9 cellular contexts compared by ENCODE assay signal in genomic region chr20:8130840-8131526, GRCh38. TPM values are rescaled to one million over a fixed set of nuclear protein-coding genes. Genes with fewer than 3 reads are reported as not detected.
DNase-seq lines count a peak whose midpoint lies in the region; ATAC-seq and TF ChIP-seq lines count a peak whose summit lies in the region.
"Had no signal": no experiment of that assay in that cellular context is flagged by ENCODE, and none has a peak within 500 bp of the region (broad histone marks: within the 10 kb centered on the region; RNA-seq: fewer than 3 reads in every experiment).

No MANE protein-coding gene starts in this region.

- H3K9ac ChIP-seq in DND-41 (ENCODE audit: low read depth, low read length) (peak overlapping the region; percentile 89), skeletal muscle satellite cell (ENCODE audit: low read depth, low read length) (no peak overlapping the region)

- no peaks in the 10 kb centered on the region for H3F3A ChIP-seq in PC-9 (ENCODE audit: insufficient read depth, low read depth)

- intact Hi-C loops in PC-9 (cut with micrococcal nuclease; ENCODE audit: unreplicated experiment) = no loop called here

- DNase-seq in DND-41 = no peak
- no peak for DNase-seq in PC-9
- DNase-seq in foreskin fibroblast = no peak
- DNase-seq in iPS-NIHi7 (ENCODE audit: extremely low spot score) = no peak
- DNase-seq in activated CD8-positive, alpha-beta memory T cell treated with anti-CD3 and anti-CD28 coated beads, Interleukin-2, amount 50 U/mL, for 4 hours = no peak
- DNase-seq: NCI-H1436 treated with DMSO at 0.1 percent for 48 hours had no signal

- TF ChIP-seq CTCF in DND-41 (IDR thresholded peaks at IDR 0.05; ENCODE audit: borderline replicate concordance, extremely low read depth, low read length, poor library complexity, severe bottlenecking) = no peak
- no peak for TF ChIP-seq CTCF in PC-9 (conservative IDR thresholded peaks at IDR 0.05)
- TF ChIP-seq CTCF in foreskin fibroblast (IDR thresholded peaks at IDR 0.05; ENCODE audit: low read depth, low read length) = no peak

- peak overlapping the region; percentile 64 to 80 for H3K4me3 ChIP-seq in DND-41 (ENCODE audit: low read depth in 1 of 2, low read length in 2 of 2)
- H3K4me3 ChIP-seq in PC-9 = no peak overlapping the region
- peak overlapping the region; percentile 58 to 64 for H3K4me3 ChIP-seq in foreskin fibroblast (ENCODE audit: low read depth in 1 of 2, low read length in 2 of 2)
- H3K4me3 ChIP-seq in skeletal muscle satellite cell (ENCODE audit: low read length) = no peak overlapping the region

- BruUV-seq in PC-9 (replicated peaks; lab: Mats Ljungman, UMichigan) = no TSS peak

- no peaks in the 10 kb centered on the region; the same call in 1 of the 2 replicates for H3K36me3 ChIP-seq in DND-41 (ENCODE audit: insufficient read depth, low read length)
- H3K36me3 ChIP-seq in PC-9 (ENCODE audit: low read depth) = no peaks in the 10 kb centered on the region
- no peaks in the 10 kb centered on the region for H3K36me3 ChIP-seq in skeletal muscle satellite cell (ENCODE audit: insufficient read depth, low read length)

- H3K79me2 ChIP-seq in DND-41 (ENCODE audit: insufficient read depth, low read length) (peaks cover 39% of the 10 kb centered on the region), PC-9 (ENCODE audit: low read depth) (no peaks in the 10 kb centered on the region)

- H3K27ac ChIP-seq in DND-41 (ENCODE audit: low read length) = peak overlapping the region; percentile 84; the same call in 1 of the 2 replicates
- no peak overlapping the region for H3K27ac ChIP-seq in PC-9

- H4K20me1 ChIP-seq in DND-41 (ENCODE audit: insufficient read depth, low read length) (peaks cover 5% of the 10 kb centered on the region; the same call in 1 of the 2 replicates), PC-9 (ENCODE audit: insufficient read depth) (no peaks in the 10 kb centered on the region)

- H3K27me3 ChIP-seq in DND-41 (ENCODE audit: insufficient read depth, low read length, poor library complexity) (no peaks in the 10 kb centered on the region), PC-9 (ENCODE audit: insufficient read depth, low read depth) (peaks cover 12% of the 10 kb centered on the region; the same call in 1 of the 2 replicates), skeletal muscle satellite cell (ENCODE audit: control insufficient read depth, insufficient read depth, low read length) (peaks cover 20% of the 10 kb centered on the region)

- H3K9me3 ChIP-seq in DND-41 (ENCODE audit: insufficient read depth, low read length, severe bottlenecking) (no peaks in the 10 kb centered on the region), PC-9 (ENCODE audit: insufficient read depth, low read depth) (no peaks in the 10 kb centered on the region), skeletal muscle satellite cell (replicated peaks; ENCODE audit: low read length) (no peaks in the 10 kb centered on the region)

- CTCF ChIA-PET in PC-9 (lab: Charles Lee) = no interaction called here

- H3K9me2 ChIP-seq in PC-9 (ENCODE audit: insufficient read depth) = no peaks in the 10 kb centered on the region

- ATAC-seq in DND-41 (ENCODE audit: insufficient read depth, low read depth) = no peak
- no peak for ATAC-seq in HG03139 (IDR thresholded peaks at IDR 0.05; ENCODE audit: unreplicated experiment)
- ATAC-seq in HG03520 (IDR thresholded peaks at IDR 0.05; ENCODE audit: unreplicated experiment) = no peak

- H2AFZ ChIP-seq in DND-41 (ENCODE audit: low read depth, low read length) (peak overlapping the region; percentile 92), PC-9 (no peak overlapping the region)

- H3K4me2 ChIP-seq in DND-41 (ENCODE audit: insufficient read depth, low read length) = peak overlapping the region; percentile 95
- 0 out of 2 replicates have a peak overlapping the region, but pooled peaks have one; percentile 66 for H3K4me2 ChIP-seq in PC-9
- H3K4me2 ChIP-seq in skeletal muscle satellite cell (ENCODE audit: low read length) = peak overlapping the region; percentile 90

- POLR2A ChIA-PET in PC-9 (lab: Charles Lee; ENCODE audit: unreplicated experiment) = no interaction called here

- peaks cover 43% of the 10 kb centered on the region for H3K4me1 ChIP-seq in DND-41 (ENCODE audit: insufficient read depth, low read length)
- H3K4me1 ChIP-seq in PC-9 (replicated peaks; ENCODE audit: insufficient read depth) = no peaks in the 10 kb centered on the region
- H3K4me1 ChIP-seq in skeletal muscle satellite cell (ENCODE audit: control insufficient read depth, insufficient read depth, low read length) = peaks cover 5% of the 10 kb centered on the region

RNA-seq across cellular contexts. Expression of gene PLCB1, which starts 1.1 kb away (rescaled TPM):
- not detected in 2 replicates for total RNA-seq in PC-9 (2021)
- 14.0 and 16.7 TPM in 2 replicates for total RNA-seq in skeletal muscle satellite cell (2012; rRNA removed)

Comparison
In these comparisons a context has a peak if more than half of its experiments do, and no peak if none do; other contexts are left out.
1. H3K4me3 ChIP-seq: peak in DND-41 (2 of 2) and foreskin fibroblast (2 of 2); none in PC-9 (single experiment) and skeletal muscle satellite cell (single experiment).
2. Peak in every context shown above with its lines, with median percentiles within 50 percentile points of each other: H3K4me2 ChIP-seq.